In the genomic region with DNA sequence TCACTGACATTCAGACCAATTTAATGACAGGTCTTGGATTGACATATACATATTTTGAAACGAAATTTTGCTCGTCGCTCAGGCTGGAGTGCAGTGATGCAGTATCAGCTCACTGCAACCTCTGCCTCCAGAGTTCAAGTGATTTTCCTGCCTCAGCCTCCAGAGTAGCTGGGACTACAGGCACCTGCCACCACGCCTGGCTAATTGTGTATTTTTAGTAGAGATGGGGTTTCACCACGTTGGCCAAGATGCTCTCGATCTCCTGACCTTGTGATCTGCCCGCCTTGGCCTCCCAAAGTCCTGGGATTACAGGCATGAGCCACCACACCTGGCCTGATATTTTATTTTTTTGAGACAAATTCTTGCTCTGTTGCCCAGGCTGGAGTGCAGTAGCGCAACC, we compare ENCODE assay signal across 8 cellular contexts. TPM values are rescaled to one million over a fixed set of nuclear protein-coding genes. Genes with fewer than 3 reads are reported as not detected.
DNase-seq lines count a peak whose midpoint lies in the region; ATAC-seq, FAIRE-seq and TF ChIP-seq lines count a peak whose summit lies in the region.
"Not testable (repeated sequence)": the region's sequence is repeated elsewhere in the genome, so short reads cannot be mapped to it uniquely, and the experiment has no call there.

No MANE protein-coding gene starts in this region.

- not testable (repeated sequence) for H3K27ac ChIP-seq in HCT116 (ENCODE audit: low read depth, low read length); Panc1 (ENCODE audit: low read length); K562 (ENCODE audit: extremely low read depth, low read depth, low read length)
- peak overlapping the region; percentile 21 for H3K27ac ChIP-seq in OCI-LY3 (ENCODE audit: low read length)
- H3K27ac ChIP-seq in psoas muscle: peak overlapping the region; percentile 62

- POLR2A ChIA-PET in HCT116 (lab: Charles Lee); Panc1 (lab: Charles Lee): not testable (repeated sequence)
- POLR2A ChIA-PET in K562 (lab: Yijun Ruan, JAX): interaction anchor here (0.8 kb wide), 1 partner anchor 312 kb away, joined by 5 read pairs; no protein-coding TSS in a partner anchor

- 0 out of 2 replicates have a peak, but pooled peaks have one; percentile 4 for ATAC-seq in HCT116
- ATAC-seq in Panc1: 0 out of 2 replicates have a peak, but pooled peaks have one; percentile 12
- ATAC-seq in T-helper 17 cell, K562: not testable (repeated sequence)
- peak; percentile 28 to 63 (median 53) for ATAC-seq in psoas muscle

- RAD21 ChIA-PET in HCT116 (lab: Charles Lee; ENCODE audit: low non-redundant PET in 1 of 2, low total read pairs in 2 of 2, uncharacterized antibody in 2 of 2, unreplicated experiment in 2 of 2): not testable (repeated sequence)

- H3K27me3 ChIP-seq in HCT116 (ENCODE audit: insufficient read depth, low read length); OCI-LY3 (ENCODE audit: low read depth, low read length); Panc1 (ENCODE audit: control insufficient read depth, insufficient read depth, low read length); K562 (ENCODE audit: control insufficient read depth in 2 of 2, insufficient read depth in 2 of 2, low read length in 2 of 2); psoas muscle (ENCODE audit: insufficient read depth in 3 of 3, low read length in 2 of 3): not testable (repeated sequence)

- CTCF ChIA-PET in HCT116 (lab: Charles Lee): interaction anchor here (0.8 kb wide), 1 partner anchor 90 kb away, joined by 3 read pairs; no protein-coding TSS in a partner anchor
- CTCF ChIA-PET in Panc1 (lab: Charles Lee): interaction anchor here (0.6 kb wide), 1 partner anchor 10 kb away, joined by 7 read pairs; no protein-coding TSS in a partner anchor
- CTCF ChIA-PET in K562 (lab: Yijun Ruan, JAX; ENCODE audit: low intra/inter-chr PET ratio): interaction anchor here (0.7 kb wide), 1 partner anchor 179 kb away, joined by 3 read pairs; no protein-coding TSS in a partner anchor

- H3K4me3 Mint-ChIP-seq in T-helper 17 cell: peak overlapping the region; percentile 33
- not testable (repeated sequence) for H3K4me3 Mint-ChIP-seq in stimulated activated naive CD8-positive, alpha-beta T cell treated with anti-CD3 and anti-CD28 coated beads, Interleukin-15, Interleukin-2, amounts not matched to agents 100 ng/mL and 50 ng/mL, for 24 hours

- not testable (repeated sequence) for H4K20me1 ChIP-seq in HCT116 (ENCODE audit: insufficient read depth); OCI-LY3 (ENCODE audit: insufficient read depth, low read length); K562 (replicated peaks; ENCODE audit: control insufficient read depth, insufficient read depth, low read length)

- H3K4me1 Mint-ChIP-seq in T-helper 17 cell; stimulated activated naive CD8-positive, alpha-beta T cell treated with anti-CD3 and anti-CD28 coated beads, Interleukin-15, Interleukin-2, amounts not matched to agents 100 ng/mL and 50 ng/mL, for 24 hours (ENCODE audit: low read depth): not testable (repeated sequence)

- H3K9me2 ChIP-seq in HCT116 (ENCODE audit: insufficient read depth): not testable (repeated sequence)

- not testable (repeated sequence) for H3K4me1 ChIP-seq in HCT116 (ENCODE audit: control insufficient read depth in 1 of 2, insufficient read depth in 2 of 2, low read length in 2 of 2); OCI-LY3 (ENCODE audit: low read length); Panc1 (ENCODE audit: control insufficient read depth, insufficient read depth, low read length); K562 (replicated peaks in 1 of 2; ENCODE audit: control insufficient read depth in 2 of 2, insufficient read depth in 2 of 2, low read length in 2 of 2); psoas muscle

- 73% methylated on average over 7 of the region's 8 CpGs for WGBS in K562 (ENCODE audit: insufficient coverage, low coverage, missing lambda C conversion rate)
- 29 to 56% (median 41%) methylated on average over 8 of the region's 8 CpGs for WGBS in psoas muscle, 3 donors

- H3K36me3 ChIP-seq in HCT116 (ENCODE audit: control insufficient read depth in 1 of 2, insufficient read depth in 2 of 2, low read length in 2 of 2) (peaks cover 17 to 23% of the 10 kb centered on the region in 2 experiments), OCI-LY3 (replicated peaks; ENCODE audit: low read depth, low read length) (peaks cover 27% of the 10 kb centered on the region), K562 (ENCODE audit: control insufficient read depth, insufficient read depth, low read length) (peaks cover 29% of the 10 kb centered on the region; the same call in 2 of the 3 replicates), psoas muscle (ENCODE audit: insufficient read depth in 1 of 2, low read depth in 1 of 2) (peaks cover 0 to 44% of the 10 kb centered on the region in 2 donors)
- not testable (repeated sequence) for H3K36me3 ChIP-seq in Panc1 (ENCODE audit: control insufficient read depth, insufficient read depth, low read length)

- TF ChIP-seq POLR2A in GM12891 (IDR thresholded peaks at IDR 0.05; ENCODE audit: low read depth, low read length); HCT116 (IDR thresholded peaks at IDR 0.05; ENCODE audit: borderline replicate concordance, extremely low read depth, insufficient read depth, insufficient read length); K562 (conservative IDR thresholded peaks at IDR 0.05): not testable (repeated sequence)

- H2AFZ ChIP-seq in HCT116 (ENCODE audit: low read depth, low read length, poor library complexity, severe bottlenecking); OCI-LY3 (ENCODE audit: low read depth, low read length); K562 (ENCODE audit: low read depth, low read length): not testable (repeated sequence)

- not testable (repeated sequence) for H3K4me2 ChIP-seq in HCT116 (ENCODE audit: low read length); K562 (ENCODE audit: insufficient read depth, low read length)
- H3K4me2 ChIP-seq in OCI-LY3 (ENCODE audit: low read length): peak overlapping the region; percentile 3; the same call in 1 of the 2 replicates

- H3K9me3 Mint-ChIP-seq in stimulated activated naive CD8-positive, alpha-beta T cell treated with anti-CD3 and anti-CD28 coated beads, Interleukin-15, Interleukin-2, amounts not matched to agents 100 ng/mL and 50 ng/mL, for 24 hours: not testable (repeated sequence)

- not testable (repeated sequence) for H3K4me3 ChIP-seq in HCT116 (replicated peaks in 1 of 2; ENCODE audit: low read depth in 1 of 2, low read length in 2 of 2); OCI-LY3 (ENCODE audit: low read length); Panc1 (ENCODE audit: low read depth in 2 of 2, low read length in 2 of 2); K562; psoas muscle

- not testable (repeated sequence) for H3K27me3 Mint-ChIP-seq in T-helper 17 cell; stimulated activated naive CD8-positive, alpha-beta T cell treated with anti-CD3 and anti-CD28 coated beads, Interleukin-15, Interleukin-2, amounts not matched to agents 100 ng/mL and 50 ng/mL, for 24 hours

- TF ChIP-seq EP300 in K562 (IDR thresholded peaks at IDR 0.05; ENCODE audit: low read length): not testable (repeated sequence)

- not testable (repeated sequence) for BruUV-seq in HCT116 (replicated peaks; lab: Mats Ljungman, UMichigan); Panc1 (replicated peaks; lab: Mats Ljungman, UMichigan); K562 (replicated peaks; lab: Mats Ljungman, UMichigan)

- TF ChIP-seq RAD21 in HCT116 (IDR thresholded peaks at IDR 0.05; ENCODE audit: low read depth); K562 (CRISPR knock-in tag; conservative IDR thresholded peaks at IDR 0.05 in 1 of 2, IDR thresholded peaks at IDR 0.05 in 1 of 2): not testable (repeated sequence)

- not testable (repeated sequence) for DNase-seq in GM12891 (ENCODE audit: insufficient read length, low spot score); HCT116 (ENCODE audit: low read depth, low spot score); Panc1 (ENCODE audit: low read depth, low spot score); T-helper 17 cell; K562 (ENCODE audit: extremely low read depth in 1 of 4, low spot score in 3 of 4); psoas muscle

- H3K27ac Mint-ChIP-seq in T-helper 17 cell: not testable (repeated sequence)
- peak overlapping the region; percentile 11 for H3K27ac Mint-ChIP-seq in stimulated activated naive CD8-positive, alpha-beta T cell treated with anti-CD3 and anti-CD28 coated beads, Interleukin-15, Interleukin-2, amounts not matched to agents 100 ng/mL and 50 ng/mL, for 24 hours

- not testable (repeated sequence) for H3K9me3 ChIP-seq in HCT116 (ENCODE audit: control insufficient read depth in 1 of 2, insufficient read depth in 1 of 2, low read depth in 1 of 2, low read length in 2 of 2); OCI-LY3 (ENCODE audit: insufficient read depth, low read length); Panc1 (ENCODE audit: control insufficient read depth, insufficient read depth, low read depth, low read length); T-helper 17 cell (ENCODE audit: control insufficient read depth, low read length, poor library complexity, severe bottlenecking); K562 (replicated peaks; ENCODE audit: control insufficient read depth, insufficient read depth, low read depth, low read length); psoas muscle

- not testable (repeated sequence) for H3K36me3 Mint-ChIP-seq in T-helper 17 cell (ENCODE audit: low read depth)
- peaks cover 28% of the 10 kb centered on the region for H3K36me3 Mint-ChIP-seq in stimulated activated naive CD8-positive, alpha-beta T cell treated with anti-CD3 and anti-CD28 coated beads, Interleukin-15, Interleukin-2, amounts not matched to agents 100 ng/mL and 50 ng/mL, for 24 hours (ENCODE audit: low read depth)

- FAIRE-seq in GM12891 (lab: Jason Lieb, UNC); K562 (lab: Jason Lieb, UNC): not testable (repeated sequence)

- H3K9me1 ChIP-seq in K562 (ENCODE audit: control insufficient read depth, insufficient read depth, low read length): not testable (repeated sequence)

- H3K9ac ChIP-seq in HCT116 (ENCODE audit: low read length); OCI-LY3 (ENCODE audit: low read length); K562 (ENCODE audit: insufficient read depth in 1 of 2, low read depth in 2 of 2, low read length in 2 of 2): not testable (repeated sequence)

- H3K79me2 ChIP-seq in HCT116 (ENCODE audit: insufficient read depth, low read length); OCI-LY3 (ENCODE audit: low read length); K562 (ENCODE audit: control insufficient read depth, insufficient read depth, low read length): not testable (repeated sequence)

- not testable (repeated sequence) for TF ChIP-seq CTCF in HCT116 (IDR thresholded peaks at IDR 0.05 in 2 of 3, conservative IDR thresholded peaks at IDR 0.05 in 1 of 3; ENCODE audit: borderline replicate concordance in 1 of 3, insufficient read depth in 1 of 3, low read depth in 2 of 3, low read length in 2 of 3); OCI-LY3 (IDR thresholded peaks at IDR 0.05; ENCODE audit: low read depth, low read length); Panc1 (IDR thresholded peaks at IDR 0.05); K562 (IDR thresholded peaks at IDR 0.05 in 2 of 3, conservative IDR thresholded peaks at IDR 0.05 in 1 of 3; ENCODE audit: insufficient read depth in 2 of 3, low read depth in 1 of 3, low read length in 3 of 3); psoas muscle (IDR thresholded peaks at IDR 0.05)

- in situ Hi-C loops in Panc1 (cut with HindIII; ENCODE audit: low pct_unique_long_range_greater_than_20kb, low sequenced_read_pairs); K562 (cut with MboI): not testable (repeated sequence)

- intact Hi-C loops in HCT116 (cut with micrococcal nuclease); Panc1 (cut with micrococcal nuclease; ENCODE audit: unreplicated experiment); K562 (cut with micrococcal nuclease); psoas muscle (cut with DNase I): not testable (repeated sequence)

RNA-seq across cellular contexts. Expression of a gene that starts 20.2 kb away (rescaled TPM):
- 27.0 TPM for polyA plus RNA-seq in GM12891 (2012; ENCODE audit: low read depth, missing spikeins)
- 52.9 TPM for total RNA-seq in HCT116 (2021; ENCODE audit: unreplicated experiment)
- 22.3 and 30.2 TPM in 2 replicates for polyA plus RNA-seq in HCT116 (2012)
- total RNA-seq in Panc1 (2021; ENCODE audit: unreplicated experiment): 102 TPM
- 75.9 TPM for polyA plus RNA-seq in Panc1 (2012; ENCODE audit: insufficient read length)
- 100 to 1,000 TPM; 120 to 123 TPM for total RNA-seq in T-helper 17 cell
- total RNA-seq in K562 (2011; cell fraction: chromatin; rRNA removed; ENCODE audit: low replicate concordance): 157 and 305 TPM in 2 replicates
- total RNA-seq in K562 (2011; cell fraction: nucleolus; rRNA removed): 129 and 134 TPM in 2 replicates
- 133 and 164 TPM in 2 replicates for total RNA-seq in K562 (2011; cell fraction: nucleoplasm; rRNA removed)
- 15.6 and 24.0 TPM in 2 replicates for total RNA-seq in K562 (2014; rRNA removed)
- total RNA-seq in K562 (2014; rRNA removed; fragmentation: Illumina TruSeq; extraction: Trizol): 11.3 and 13.0 TPM in 2 replicates
- 16.1 and 18.2 TPM in 2 replicates for total RNA-seq in K562 (2015; rRNA removed; fragmentation: Illumina TruSeq; extraction: Trizol)
- total RNA-seq in K562 (2021): 93.7 and 105 TPM in 2 replicates
- 8.9 and 11.0 TPM in 2 replicates for polyA plus RNA-seq in K562 (2011; rRNA removed)
- 5.8 and 8.4 TPM in 2 replicates for polyA plus RNA-seq in K562 (2011; cell fraction: cytosol; rRNA removed)
- polyA plus RNA-seq in K562 (2011; cell fraction: nucleus; rRNA removed): 36.9 and 48.9 TPM in 2 replicates
- 61.3 and 74.1 TPM in 2 replicates for polyA plus RNA-seq in K562 (2012)
- 35.3 and 43.4 TPM in 2 replicates for polyA plus RNA-seq in K562 (2014; fragmentation: Illumina TruSeq; extraction: Trizol)
- 1 to 10 TPM; 1.8 to 5.4 TPM for polyA plus RNA-seq in K562 (2014; fragmentation: Nextera tagmentation; extraction: Ambion mirVana)
- polyA plus RNA-seq in K562 (2014; rRNA removed): 23.3 and 24.3 TPM in 2 replicates
- 14.6 and 17.9 TPM in 2 replicates for polyA minus RNA-seq in K562 (2011; rRNA and poly(A)+ RNA removed)
- polyA minus RNA-seq in K562 (2011; cell fraction: cytosol; rRNA and poly(A)+ RNA removed): 36.5 and 50.1 TPM in 2 replicates
- polyA minus RNA-seq in K562 (2011; cell fraction: nucleus; rRNA and poly(A)+ RNA removed): 35.0 and 50.0 TPM in 2 replicates
- 100 to 1,000 TPM in 2 of 4 donors, 10 to 100 TPM in 2; 65.3 to 120 (median 101) TPM for total RNA-seq in psoas muscle
- polyA plus RNA-seq in psoas muscle: 100 to 1,000 TPM in 1 of 3 donors, 10 to 100 TPM in 2; 42.6 to 107 (median 45.6) TPM

RNA-seq across cellular contexts. Expression of a gene that starts 27.1 kb away (rescaled TPM):
- 14.3 TPM for polyA plus RNA-seq in GM12891 (2012; ENCODE audit: low read depth, missing spikeins)
- 50.6 TPM for total RNA-seq in HCT116 (2021; ENCODE audit: unreplicated experiment)
- polyA plus RNA-seq in HCT116 (2012): 16.5 and 18.4 TPM in 2 replicates
- total RNA-seq in Panc1 (2021; ENCODE audit: unreplicated experiment): 50.8 TPM
- polyA plus RNA-seq in Panc1 (2012; ENCODE audit: insufficient read length): 38.6 TPM
- total RNA-seq in T-helper 17 cell: 10 to 100 TPM; 87.6 to 90.2 TPM
- 47.6 and 50.3 TPM in 2 replicates for total RNA-seq in K562 (2011; cell fraction: chromatin; rRNA removed; ENCODE audit: low replicate concordance)
- 26.3 and 27.0 TPM in 2 replicates for total RNA-seq in K562 (2011; cell fraction: nucleolus; rRNA removed)
- 22.2 and 28.7 TPM in 2 replicates for total RNA-seq in K562 (2011; cell fraction: nucleoplasm; rRNA removed)
- total RNA-seq in K562 (2014; rRNA removed): 33.5 and 34.2 TPM in 2 replicates
- total RNA-seq in K562 (2014; rRNA removed; fragmentation: Illumina TruSeq; extraction: Trizol): 13.3 and 13.8 TPM in 2 replicates
- total RNA-seq in K562 (2015; rRNA removed; fragmentation: Illumina TruSeq; extraction: Trizol): 20.2 and 22.6 TPM in 2 replicates
- 49.9 and 56.5 TPM in 2 replicates for total RNA-seq in K562 (2021)
- 15.0 and 18.4 TPM in 2 replicates for polyA plus RNA-seq in K562 (2011; rRNA removed)
- polyA plus RNA-seq in K562 (2011; cell fraction: cytosol; rRNA removed): 13.4 and 17.8 TPM in 2 replicates
- polyA plus RNA-seq in K562 (2011; cell fraction: nucleus; rRNA removed): 42.2 and 65.9 TPM in 2 replicates
- polyA plus RNA-seq in K562 (2012): 17.0 and 17.1 TPM in 2 replicates
- polyA plus RNA-seq in K562 (2014; fragmentation: Illumina TruSeq; extraction: Trizol): 14.6 and 17.0 TPM in 2 replicates
- polyA plus RNA-seq in K562 (2014; fragmentation: Nextera tagmentation; extraction: Ambion mirVana): 1 to 10 TPM; 3.4 to 4.4 TPM
- 25.5 and 27.4 TPM in 2 replicates for polyA plus RNA-seq in K562 (2014; rRNA removed)
- polyA minus RNA-seq in K562 (2011; rRNA and poly(A)+ RNA removed): 9.5 and 10.9 TPM in 2 replicates
- 15.0 and 18.3 TPM in 2 replicates for polyA minus RNA-seq in K562 (2011; cell fraction: cytosol; rRNA and poly(A)+ RNA removed)
- polyA minus RNA-seq in K562 (2011; cell fraction: nucleus; rRNA and poly(A)+ RNA removed): 9.3 and 10.6 TPM in 2 replicates
- total RNA-seq in psoas muscle: 10 to 100 TPM; 18.9 to 42.8 (median 27.8) TPM
- 10 to 100 TPM; 15.9 to 22.1 (median 18.2) TPM for polyA plus RNA-seq in psoas muscle
